Comparison of ENCODE assay signal across 9 cellular contexts in genomic region chr10:110567201-110568054, GRCh38.
DNase-seq lines count a peak whose midpoint lies in the region; ATAC-seq and FAIRE-seq lines count a peak whose summit lies in the region.
"Had no signal": no experiment of that assay in that cellular context is flagged by ENCODE, and none has a peak within 500 bp of the region (broad histone marks: within the 10 kb centered on the region; RNA-seq: fewer than 3 reads in every experiment).

SMC3 (plus strand) TSS chr10:110567695; CDS start chr10:110567817, 122 bp downstream.

- ATAC-seq in GM19023 (IDR thresholded peaks at IDR 0.05; ENCODE audit: unreplicated experiment), result peak; percentile 92
- ATAC-seq in HG03280 (IDR thresholded peaks at IDR 0.05; ENCODE audit: unreplicated experiment), result peak; percentile 90
- ATAC-seq in activated CD4-positive, CD25-positive, alpha-beta regulatory T cell treated with anti-CD3 and anti-CD28 coated beads, Interleukin-2, amount 50 U/mL, for 24 hours, result peak; percentile 82 to 84

- DNase-seq in AG08396 (ENCODE audit: low spot score), result peak; percentile 89
- peak; percentile 75 for DNase-seq in NCI-H345 treated with DMSO at 0.1 percent for 48 hours (lab: John Stamatoyannopoulos, UW; ENCODE audit: unreplicated experiment)
- peak; percentile 96 for DNase-seq in cerebellar cortex (ENCODE audit: low spot score)
- DNase-seq in stimulated activated CD4-positive, alpha-beta T cell treated with anti-CD3 and anti-CD28 coated beads, Interleukin-12 subunit alpha, Interleukin-12 subunit beta, amount 100 ng/mL, for 4 hours, result peak; percentile 90

- peak; percentile 69 for FAIRE-seq in islet of Langerhans (lab: Jason Lieb, UNC)
- FAIRE-seq: colon had no signal

Comparison
In these comparisons a context has a peak if more than half of its experiments do, and no peak if none do; other contexts are left out.
1. Peak in every context shown above with its lines: DNase-seq and ATAC-seq.